Comparison of ENCODE assay signal across 21 cellular contexts in the genomic region with DNA sequence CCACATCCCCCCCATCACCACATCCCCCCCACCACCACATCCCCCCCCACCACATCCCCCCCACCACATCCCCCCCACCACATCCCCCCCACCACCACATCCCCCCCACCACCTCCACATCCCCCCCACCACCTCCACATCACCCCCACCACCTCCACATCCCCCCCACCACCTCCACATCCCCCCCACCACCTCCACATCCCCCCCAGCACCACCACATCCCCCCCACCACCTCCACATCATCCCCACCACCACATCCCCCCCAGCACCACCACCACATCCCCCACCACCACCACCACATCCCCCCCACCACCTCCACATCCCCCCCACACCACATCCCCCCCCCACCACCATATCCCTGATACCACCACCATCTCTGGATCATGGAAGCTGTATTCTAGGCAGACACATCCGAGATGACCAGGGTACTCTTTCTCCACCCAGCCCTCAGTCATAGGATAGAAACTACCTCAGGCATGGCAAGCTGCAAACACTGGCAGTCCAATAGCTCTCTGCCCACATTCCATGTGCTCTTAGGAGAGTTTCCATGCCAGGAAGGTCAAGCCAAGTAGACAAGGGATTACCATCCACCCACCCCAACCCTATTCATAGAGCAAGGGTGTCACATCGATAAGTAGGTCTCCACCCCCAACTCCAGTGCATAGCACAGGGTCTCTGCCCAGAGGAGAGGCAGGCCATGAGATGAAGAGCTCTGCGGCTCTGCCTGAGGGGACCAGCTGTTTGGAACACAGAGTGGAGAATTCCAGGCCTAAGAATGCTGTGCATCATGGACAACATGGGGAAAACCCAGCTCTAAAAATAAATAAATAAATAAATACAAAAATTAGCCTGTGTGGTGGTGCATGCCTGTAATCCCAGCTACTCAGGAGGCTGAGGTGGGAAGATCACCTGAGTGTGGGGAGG. TPM values are rescaled to one million over a fixed set of nuclear protein-coding genes. Genes with fewer than 3 reads are reported as not detected.
DNase-seq lines count a peak whose midpoint lies in the region; ATAC-seq lines count a peak whose summit lies in the region.
"Had no signal": no experiment of that assay in that cellular context is flagged by ENCODE, and none has a peak within 500 bp of the region (broad histone marks: within the 10 kb centered on the region; RNA-seq: fewer than 3 reads in every experiment).

No MANE protein-coding gene starts in this region.

- POLR2A ChIA-PET in activated naive CD8-positive, alpha-beta T cell treated with anti-CD3 and anti-CD28 coated beads, Interleukin-2, amount 10 ng/mL, durations not matched to agents 7 days and 5 days (lab: Charles Lee) = no interaction called here

- H3K27ac Mint-ChIP-seq in activated naive CD8-positive, alpha-beta T cell treated with anti-CD3 and anti-CD28 coated beads, Interleukin-2, amount 10 ng/mL, durations not matched to agents 7 days and 5 days = peak overlapping the region; percentile 25
- no peak overlapping the region for H3K27ac Mint-ChIP-seq in activated naive CD8-positive, alpha-beta T cell treated with anti-CD3 and anti-CD28 coated beads, Interleukin-2, amount 50 U/mL, for 24 hours
- no peak overlapping the region for H3K27ac Mint-ChIP-seq in stimulated activated memory B cell treated with anti-CD40 and anti-IgM and Interleukin-4, amounts not matched to agents 10 μg/mL and 1 μg/mL and 100 μg/mL, for 72 hours
- H3K27ac Mint-ChIP-seq: activated naive CD8-positive, alpha-beta T cell treated with anti-CD3 and anti-CD28 coated beads for 36 hours; activated T-helper 1 cell treated with anti-CD3 and anti-CD28 coated beads, Interleukin-12 subunit alpha, Interleukin-12 subunit beta, Interleukin-2, Interleukin-4 antibody, amounts not matched to agents 30 ng/mL and 10 ng/mL and 1 ng/mL, durations not matched to agents 14 hours and 24 hours and 36 hours; H9 had no signal

- no peak overlapping the region for H3K4me3 Mint-ChIP-seq in activated naive CD8-positive, alpha-beta T cell treated with anti-CD3 and anti-CD28 coated beads, Interleukin-2, amount 10 ng/mL, durations not matched to agents 7 days and 5 days
- H3K4me3 Mint-ChIP-seq in activated naive CD8-positive, alpha-beta T cell treated with anti-CD3 and anti-CD28 coated beads, Interleukin-2, amount 50 U/mL, for 24 hours = no peak overlapping the region
- H3K4me3 Mint-ChIP-seq in stimulated activated memory B cell treated with anti-CD40 and anti-IgM and Interleukin-4, amounts not matched to agents 10 μg/mL and 1 μg/mL and 100 μg/mL, for 72 hours = no peak overlapping the region
- H3K4me3 Mint-ChIP-seq: activated naive CD8-positive, alpha-beta T cell treated with anti-CD3 and anti-CD28 coated beads for 36 hours; activated T-helper 1 cell treated with anti-CD3 and anti-CD28 coated beads, Interleukin-12 subunit alpha, Interleukin-12 subunit beta, Interleukin-2, Interleukin-4 antibody, amounts not matched to agents 30 ng/mL and 10 ng/mL and 1 ng/mL, durations not matched to agents 14 hours and 24 hours and 36 hours; H9 had no signal

- peaks cover 3% of the 10 kb centered on the region for H3K9me3 Mint-ChIP-seq in activated naive CD8-positive, alpha-beta T cell treated with anti-CD3 and anti-CD28 coated beads, Interleukin-2, amount 10 ng/mL, durations not matched to agents 7 days and 5 days
- no peaks in the 10 kb centered on the region for H3K9me3 Mint-ChIP-seq in activated naive CD8-positive, alpha-beta T cell treated with anti-CD3 and anti-CD28 coated beads, Interleukin-2, amount 50 U/mL, for 24 hours
- no peaks in the 10 kb centered on the region for H3K9me3 Mint-ChIP-seq in stimulated activated memory B cell treated with anti-CD40 and anti-IgM and Interleukin-4, amounts not matched to agents 10 μg/mL and 1 μg/mL and 100 μg/mL, for 72 hours
- H3K9me3 Mint-ChIP-seq: activated naive CD8-positive, alpha-beta T cell treated with anti-CD3 and anti-CD28 coated beads for 36 hours; activated T-helper 1 cell treated with anti-CD3 and anti-CD28 coated beads, Interleukin-12 subunit alpha, Interleukin-12 subunit beta, Interleukin-2, Interleukin-4 antibody, amounts not matched to agents 30 ng/mL and 10 ng/mL and 1 ng/mL, durations not matched to agents 14 hours and 24 hours and 36 hours had no signal

- H3K27me3 Mint-ChIP-seq in activated naive CD8-positive, alpha-beta T cell treated with anti-CD3 and anti-CD28 coated beads, Interleukin-2, amount 10 ng/mL, durations not matched to agents 7 days and 5 days = peaks cover 6% of the 10 kb centered on the region
- H3K27me3 Mint-ChIP-seq in activated naive CD8-positive, alpha-beta T cell treated with anti-CD3 and anti-CD28 coated beads, Interleukin-2, amount 50 U/mL, for 24 hours = peaks cover 8% of the 10 kb centered on the region
- peaks cover 22% of the 10 kb centered on the region for H3K27me3 Mint-ChIP-seq in stimulated activated memory B cell treated with anti-CD40 and anti-IgM and Interleukin-4, amounts not matched to agents 10 μg/mL and 1 μg/mL and 100 μg/mL, for 72 hours

- H3K4me1 Mint-ChIP-seq in activated naive CD8-positive, alpha-beta T cell treated with anti-CD3 and anti-CD28 coated beads, Interleukin-2, amount 10 ng/mL, durations not matched to agents 7 days and 5 days = peaks cover 4% of the 10 kb centered on the region
- no peaks in the 10 kb centered on the region for H3K4me1 Mint-ChIP-seq in activated naive CD8-positive, alpha-beta T cell treated with anti-CD3 and anti-CD28 coated beads, Interleukin-2, amount 50 U/mL, for 24 hours
- no peaks in the 10 kb centered on the region for H3K4me1 Mint-ChIP-seq in stimulated activated memory B cell treated with anti-CD40 and anti-IgM and Interleukin-4, amounts not matched to agents 10 μg/mL and 1 μg/mL and 100 μg/mL, for 72 hours

- no peaks in the 10 kb centered on the region for H3K36me3 Mint-ChIP-seq in activated naive CD8-positive, alpha-beta T cell treated with anti-CD3 and anti-CD28 coated beads, Interleukin-2, amount 10 ng/mL, durations not matched to agents 7 days and 5 days
- no peaks in the 10 kb centered on the region for H3K36me3 Mint-ChIP-seq in activated naive CD8-positive, alpha-beta T cell treated with anti-CD3 and anti-CD28 coated beads, Interleukin-2, amount 50 U/mL, for 24 hours (ENCODE audit: low read depth)
- H3K36me3 Mint-ChIP-seq in stimulated activated memory B cell treated with anti-CD40 and anti-IgM and Interleukin-4, amounts not matched to agents 10 μg/mL and 1 μg/mL and 100 μg/mL, for 72 hours = no peaks in the 10 kb centered on the region
- H3K36me3 Mint-ChIP-seq: activated naive CD8-positive, alpha-beta T cell treated with anti-CD3 and anti-CD28 coated beads for 36 hours had no signal

- ATAC-seq in activated naive CD8-positive, alpha-beta T cell treated with anti-CD3 and anti-CD28 coated beads, Interleukin-2, amount 10 ng/mL, durations not matched to agents 7 days and 5 days (ENCODE audit: low read depth) = no peak
- no peak for ATAC-seq in activated naive CD8-positive, alpha-beta T cell treated with anti-CD3 and anti-CD28 coated beads, Interleukin-2, amount 50 U/mL, for 24 hours
- peak; percentile 67 for ATAC-seq in stimulated activated memory B cell treated with anti-CD40 and anti-IgM and Interleukin-4, amounts not matched to agents 10 μg/mL and 1 μg/mL and 100 μg/mL, for 72 hours
- ATAC-seq: body of pancreas, left ventricle myocardium superior, mucosa of descending colon had no signal

- no peak for DNase-seq in activated naive CD8-positive, alpha-beta T cell treated with anti-CD3 and anti-CD28 coated beads, Interleukin-2, amount 10 ng/mL, durations not matched to agents 7 days and 5 days
- DNase-seq in activated naive CD8-positive, alpha-beta T cell treated with anti-CD3 and anti-CD28 coated beads, Interleukin-2, amount 50 U/mL, for 24 hours = no peak
- DNase-seq in HuH-7 (ENCODE audit: low spot score) = peak; percentile 37
- peak; percentile 33 for DNase-seq in foreskin melanocyte
- no peak for DNase-seq in DMS153 treated with DMSO at 0.1 percent for 48 hours (lab: John Stamatoyannopoulos, UW; ENCODE audit: unreplicated experiment)
- no peak for DNase-seq in activated gamma-delta T cell (lab: John Stamatoyannopoulos, UW)
- no peak for DNase-seq in activated CD8-positive, alpha-beta memory T cell treated with anti-CD3 and anti-CD28 coated beads, Interleukin-2, amount 50 U/mL, for 48 hours
- DNase-seq: activated CD4-positive, CD25-positive, alpha-beta regulatory T cell treated with anti-CD3 and anti-CD28 coated beads, Interleukin-2, amount 50 U/mL, for 72 hours; activated naive CD8-positive, alpha-beta T cell treated with anti-CD3 and anti-CD28 coated beads for 36 hours; body of pancreas; cortex of kidney; H9; left ventricle myocardium superior; mucosa of descending colon; NCI-H1105 treated with DMSO at 0.1 percent for 48 hours; NCI-H2107; NCI-H510A treated with DMSO at 0.1 percent for 48 hours; RPMI8226; T1000 had no signal

RNA-seq across cellular contexts. Expression of gene TEAD1, which starts 33.0 kb away (rescaled TPM):
- total RNA-seq in activated naive CD8-positive, alpha-beta T cell treated with anti-CD3 and anti-CD28 coated beads, Interleukin-2, amount 10 ng/mL, durations not matched to agents 7 days and 5 days = not detected

Comparison
In these comparisons a context has a peak if more than half of its experiments do, and no peak if none do; other contexts are left out.
1. DNase-seq: peak in HuH-7 (single experiment) and foreskin melanocyte (single experiment); none in activated naive CD8-positive, alpha-beta T cell treated with anti-CD3 and anti-CD28 coated beads, Interleukin-2, amount 10 ng/mL, durations not matched to agents 7 days and 5 days (single experiment), activated naive CD8-positive, alpha-beta T cell treated with anti-CD3 and anti-CD28 coated beads, Interleukin-2, amount 50 U/mL, for 24 hours (single experiment), DMS153 treated with DMSO at 0.1 percent for 48 hours (single experiment), activated gamma-delta T cell (single experiment) and activated CD8-positive, alpha-beta memory T cell treated with anti-CD3 and anti-CD28 coated beads, Interleukin-2, amount 50 U/mL, for 48 hours (single experiment).